1 cellular context compared by ENCODE assay signal in the genomic region with DNA sequence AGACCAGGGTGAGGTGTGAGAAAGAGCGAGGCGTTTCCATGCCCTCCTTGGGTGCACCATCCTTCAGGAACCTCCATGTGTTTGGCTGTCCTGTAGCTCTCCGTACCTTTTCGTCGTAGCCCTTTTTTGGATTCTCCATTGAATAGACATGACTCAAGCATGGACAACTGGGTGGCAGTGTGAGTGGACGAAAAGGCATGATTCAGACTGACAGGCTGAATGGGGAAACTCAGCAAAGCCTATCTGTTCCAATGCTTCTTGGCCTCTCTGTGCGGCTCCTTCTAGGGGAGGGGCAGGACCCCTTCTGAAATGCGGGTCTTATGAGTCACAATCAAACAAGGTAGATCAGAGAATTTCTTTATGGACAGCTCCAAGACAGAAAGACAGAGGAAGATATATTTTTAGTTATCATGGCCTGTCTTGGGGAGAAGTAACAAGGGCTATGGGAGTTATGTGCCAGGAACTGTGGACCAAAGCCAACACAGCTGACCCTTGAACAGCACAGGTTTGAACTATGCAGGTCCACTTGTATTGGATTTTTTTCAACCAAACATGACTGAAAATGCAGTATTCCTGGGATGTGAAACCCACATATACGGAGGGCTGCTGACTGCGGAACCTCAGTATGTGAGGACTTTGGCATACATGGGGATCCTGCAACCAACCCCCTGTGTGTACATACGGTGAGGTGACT.
TF ChIP-seq lines count a peak whose summit lies in the region.

No MANE protein-coding gene starts in this region.

TF ChIP-seq in GM23338, 12 proteins besides CTCF, POLR2A, EP300 and RAD21 (continued from another document):
- TF ChIP-seq, protein P1, sequence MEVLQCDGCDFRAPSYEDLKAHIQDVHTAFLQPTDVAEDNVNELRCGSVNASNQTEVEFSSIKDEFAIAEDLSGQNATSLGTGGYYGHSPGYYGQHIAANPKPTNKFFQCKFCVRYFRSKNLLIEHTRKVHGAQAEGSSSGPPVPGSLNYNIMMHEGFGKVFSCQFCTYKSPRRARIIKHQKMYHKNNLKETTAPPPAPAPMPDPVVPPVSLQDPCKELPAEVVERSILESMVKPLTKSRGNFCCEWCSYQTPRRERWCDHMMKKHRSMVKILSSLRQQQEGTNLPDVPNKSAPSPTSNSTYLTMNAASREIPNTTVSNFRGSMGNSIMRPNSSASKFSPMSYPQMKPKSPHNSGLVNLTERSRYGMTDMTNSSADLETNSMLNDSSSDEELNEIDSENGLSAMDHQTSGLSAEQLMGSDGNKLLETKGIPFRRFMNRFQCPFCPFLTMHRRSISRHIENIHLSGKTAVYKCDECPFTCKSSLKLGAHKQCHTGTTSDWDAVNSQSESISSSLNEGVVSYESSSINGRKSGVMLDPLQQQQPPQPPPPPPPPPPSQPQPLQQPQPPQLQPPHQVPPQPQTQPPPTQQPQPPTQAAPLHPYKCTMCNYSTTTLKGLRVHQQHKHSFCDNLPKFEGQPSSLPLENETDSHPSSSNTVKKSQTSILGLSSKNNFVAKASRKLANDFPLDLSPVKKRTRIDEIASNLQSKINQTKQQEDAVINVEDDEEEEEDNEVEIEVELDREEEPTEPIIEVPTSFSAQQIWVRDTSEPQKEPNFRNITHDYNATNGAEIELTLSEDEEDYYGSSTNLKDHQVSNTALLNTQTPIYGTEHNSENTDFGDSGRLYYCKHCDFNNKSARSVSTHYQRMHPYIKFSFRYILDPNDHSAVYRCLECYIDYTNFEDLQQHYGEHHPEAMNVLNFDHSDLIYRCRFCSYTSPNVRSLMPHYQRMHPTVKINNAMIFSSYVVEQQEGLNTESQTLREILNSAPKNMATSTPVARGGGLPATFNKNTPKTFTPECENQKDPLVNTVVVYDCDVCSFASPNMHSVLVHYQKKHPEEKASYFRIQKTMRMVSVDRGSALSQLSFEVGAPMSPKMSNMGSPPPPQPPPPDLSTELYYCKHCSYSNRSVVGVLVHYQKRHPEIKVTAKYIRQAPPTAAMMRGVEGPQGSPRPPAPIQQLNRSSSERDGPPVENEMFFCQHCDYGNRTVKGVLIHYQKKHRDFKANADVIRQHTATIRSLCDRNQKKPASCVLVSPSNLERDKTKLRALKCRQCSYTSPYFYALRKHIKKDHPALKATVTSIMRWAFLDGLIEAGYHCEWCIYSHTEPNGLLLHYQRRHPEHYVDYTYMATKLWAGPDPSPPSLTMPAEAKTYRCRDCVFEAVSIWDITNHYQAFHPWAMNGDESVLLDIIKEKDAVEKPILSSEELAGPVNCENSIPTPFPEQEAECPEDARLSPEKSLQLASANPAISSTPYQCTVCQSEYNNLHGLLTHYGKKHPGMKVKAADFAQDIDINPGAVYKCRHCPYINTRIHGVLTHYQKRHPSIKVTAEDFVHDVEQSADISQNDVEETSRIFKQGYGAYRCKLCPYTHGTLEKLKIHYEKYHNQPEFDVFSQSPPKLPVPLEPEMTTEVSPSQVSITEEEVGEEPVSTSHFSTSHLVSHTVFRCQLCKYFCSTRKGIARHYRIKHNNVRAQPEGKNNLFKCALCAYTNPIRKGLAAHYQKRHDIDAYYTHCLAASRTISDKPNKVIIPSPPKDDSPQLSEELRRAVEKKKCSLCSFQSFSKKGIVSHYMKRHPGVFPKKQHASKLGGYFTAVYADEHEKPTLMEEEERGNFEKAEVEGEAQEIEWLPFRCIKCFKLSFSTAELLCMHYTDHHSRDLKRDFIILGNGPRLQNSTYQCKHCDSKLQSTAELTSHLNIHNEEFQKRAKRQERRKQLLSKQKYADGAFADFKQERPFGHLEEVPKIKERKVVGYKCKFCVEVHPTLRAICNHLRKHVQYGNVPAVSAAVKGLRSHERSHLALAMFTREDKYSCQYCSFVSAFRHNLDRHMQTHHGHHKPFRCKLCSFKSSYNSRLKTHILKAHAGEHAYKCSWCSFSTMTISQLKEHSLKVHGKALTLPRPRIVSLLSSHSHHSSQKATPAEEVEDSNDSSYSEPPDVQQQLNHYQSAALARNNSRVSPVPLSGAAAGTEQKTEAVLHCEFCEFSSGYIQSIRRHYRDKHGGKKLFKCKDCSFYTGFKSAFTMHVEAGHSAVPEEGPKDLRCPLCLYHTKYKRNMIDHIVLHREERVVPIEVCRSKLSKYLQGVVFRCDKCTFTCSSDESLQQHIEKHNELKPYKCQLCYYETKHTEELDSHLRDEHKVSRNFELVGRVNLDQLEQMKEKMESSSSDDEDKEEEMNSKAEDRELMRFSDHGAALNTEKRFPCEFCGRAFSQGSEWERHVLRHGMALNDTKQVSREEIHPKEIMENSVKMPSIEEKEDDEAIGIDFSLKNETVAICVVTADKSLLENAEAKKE (CRISPR knock-in tag; IDR thresholded peaks at IDR 0.05): no peak
- no peak for TF ChIP-seq CREB1 (CRISPR knock-in tag; IDR thresholded peaks at IDR 0.05; ENCODE audit: low read depth)
- no peak for TF ChIP-seq POLR2AphosphoS5 (IDR thresholded peaks at IDR 0.05; ENCODE audit: low read depth)
- no peak for TF ChIP-seq STAT1 (IDR thresholded peaks at IDR 0.05; ENCODE audit: unreplicated experiment)
- TF ChIP-seq, protein P2, sequence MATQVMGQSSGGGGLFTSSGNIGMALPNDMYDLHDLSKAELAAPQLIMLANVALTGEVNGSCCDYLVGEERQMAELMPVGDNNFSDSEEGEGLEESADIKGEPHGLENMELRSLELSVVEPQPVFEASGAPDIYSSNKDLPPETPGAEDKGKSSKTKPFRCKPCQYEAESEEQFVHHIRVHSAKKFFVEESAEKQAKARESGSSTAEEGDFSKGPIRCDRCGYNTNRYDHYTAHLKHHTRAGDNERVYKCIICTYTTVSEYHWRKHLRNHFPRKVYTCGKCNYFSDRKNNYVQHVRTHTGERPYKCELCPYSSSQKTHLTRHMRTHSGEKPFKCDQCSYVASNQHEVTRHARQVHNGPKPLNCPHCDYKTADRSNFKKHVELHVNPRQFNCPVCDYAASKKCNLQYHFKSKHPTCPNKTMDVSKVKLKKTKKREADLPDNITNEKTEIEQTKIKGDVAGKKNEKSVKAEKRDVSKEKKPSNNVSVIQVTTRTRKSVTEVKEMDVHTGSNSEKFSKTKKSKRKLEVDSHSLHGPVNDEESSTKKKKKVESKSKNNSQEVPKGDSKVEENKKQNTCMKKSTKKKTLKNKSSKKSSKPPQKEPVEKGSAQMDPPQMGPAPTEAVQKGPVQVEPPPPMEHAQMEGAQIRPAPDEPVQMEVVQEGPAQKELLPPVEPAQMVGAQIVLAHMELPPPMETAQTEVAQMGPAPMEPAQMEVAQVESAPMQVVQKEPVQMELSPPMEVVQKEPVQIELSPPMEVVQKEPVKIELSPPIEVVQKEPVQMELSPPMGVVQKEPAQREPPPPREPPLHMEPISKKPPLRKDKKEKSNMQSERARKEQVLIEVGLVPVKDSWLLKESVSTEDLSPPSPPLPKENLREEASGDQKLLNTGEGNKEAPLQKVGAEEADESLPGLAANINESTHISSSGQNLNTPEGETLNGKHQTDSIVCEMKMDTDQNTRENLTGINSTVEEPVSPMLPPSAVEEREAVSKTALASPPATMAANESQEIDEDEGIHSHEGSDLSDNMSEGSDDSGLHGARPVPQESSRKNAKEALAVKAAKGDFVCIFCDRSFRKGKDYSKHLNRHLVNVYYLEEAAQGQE (IDR thresholded peaks at IDR 0.05; ENCODE audit: unreplicated experiment): no peak
- TF ChIP-seq EZH2 (IDR thresholded peaks at IDR 0.05; ENCODE audit: low read depth, unreplicated experiment): no peak
- no peak for TF ChIP-seq EZH2phosphoT487 (IDR thresholded peaks at IDR 0.05; ENCODE audit: unreplicated experiment)
- TF ChIP-seq ZNF331 (CRISPR knock-in tag; IDR thresholded peaks at IDR 0.05; ENCODE audit: low read depth): no peak
- TF ChIP-seq, protein P3, sequence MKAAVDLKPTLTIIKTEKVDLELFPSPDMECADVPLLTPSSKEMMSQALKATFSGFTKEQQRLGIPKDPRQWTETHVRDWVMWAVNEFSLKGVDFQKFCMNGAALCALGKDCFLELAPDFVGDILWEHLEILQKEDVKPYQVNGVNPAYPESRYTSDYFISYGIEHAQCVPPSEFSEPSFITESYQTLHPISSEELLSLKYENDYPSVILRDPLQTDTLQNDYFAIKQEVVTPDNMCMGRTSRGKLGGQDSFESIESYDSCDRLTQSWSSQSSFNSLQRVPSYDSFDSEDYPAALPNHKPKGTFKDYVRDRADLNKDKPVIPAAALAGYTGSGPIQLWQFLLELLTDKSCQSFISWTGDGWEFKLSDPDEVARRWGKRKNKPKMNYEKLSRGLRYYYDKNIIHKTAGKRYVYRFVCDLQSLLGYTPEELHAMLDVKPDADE (IDR thresholded peaks at IDR 0.05): no peak
TF ChIP-seq in GM23338: peak in this region for 0.
